In genomic region chr1:94236630-94237290, GRCh38 we compare ENCODE assay signal across 8 cellular contexts. TPM values are rescaled to one million over a fixed set of nuclear protein-coding genes. Genes with fewer than 3 reads are reported as not detected.
A peak's percentile ranks its signal among the peaks of the same experiment; 100 is the strongest.
DNase-seq lines count a peak whose midpoint lies in the region; ATAC-seq and TF ChIP-seq lines count a peak whose summit lies in the region.

No MANE protein-coding gene starts in this region.

- no peaks in the 10 kb centered on the region; the same call in 1 of the 2 replicates for H3K36me3 ChIP-seq in BE2C
- no peaks in the 10 kb centered on the region for H3K36me3 ChIP-seq in cardiac muscle cell

- no peaks in the 10 kb centered on the region for H3K27me3 ChIP-seq in BE2C
- H3K27me3 ChIP-seq in cardiac muscle cell, result peaks cover 9% of the 10 kb centered on the region

- TF ChIP-seq CTCF in BE2C (IDR thresholded peaks at IDR 0.05; ENCODE audit: low read depth, low read length) (no peak), cardiac muscle cell (IDR thresholded peaks at IDR 0.05; ENCODE audit: low read depth, low read length) (peak; percentile 25)

- H3K4me3 Mint-ChIP-seq in activated T-cell treated with anti-CD3 and anti-CD28 coated beads, Interleukin-2, amount 50 U/mL, for 72 hours, result peak overlapping the region; percentile 76 to 81

- peak; percentile 20 for DNase-seq in BE2C
- DNase-seq in HT-29 (ENCODE audit: low spot score), result peak; percentile 79
- peak in 1 of 2 donors; percentile 12 for DNase-seq in activated T-cell treated with anti-CD3 and anti-CD28 coated beads, Interleukin-2, amount 50 U/mL, for 72 hours
- peak; percentile 54 to 61 for DNase-seq in cardiac muscle cell (ENCODE audit: low read depth in 1 of 2, low spot score in 1 of 2)
- DNase-seq in posterior vena cava (ENCODE audit: low spot score), result peak; percentile 85
- no peak for DNase-seq in SKM-1 (lab: John Stamatoyannopoulos, UW; ENCODE audit: unreplicated experiment)
- DNase-seq in NOMO-1 treated with dmso at 0.1 percent for 144 hours (lab: John Stamatoyannopoulos, UW; ENCODE audit: unreplicated experiment), result no peak

- H3K9me3 ChIP-seq in BE2C (no peaks in the 10 kb centered on the region), cardiac muscle cell (ENCODE audit: low read depth) (no peaks in the 10 kb centered on the region)

- H3K9me3 Mint-ChIP-seq in activated T-cell treated with anti-CD3 and anti-CD28 coated beads, Interleukin-2, amount 50 U/mL, for 72 hours, result peaks cover 0 to 1% of the 10 kb centered on the region in 2 donors

- intact Hi-C loops in posterior vena cava (cut with DNase I), result loop anchor here (5.0 to 10.0 kb wide), 3 partner anchors 91 to 174 kb away; no protein-coding TSS in a partner anchor

- H3K4me1 Mint-ChIP-seq in activated T-cell treated with anti-CD3 and anti-CD28 coated beads, Interleukin-2, amount 50 U/mL, for 72 hours (ENCODE audit: low read depth), result peaks cover 13% of the 10 kb centered on the region

- H3K4me3 ChIP-seq in BE2C (ENCODE audit: low read depth, low read length), result peak overlapping the region; percentile 71
- H3K4me3 ChIP-seq in cardiac muscle cell, result peak overlapping the region; percentile 95

- H3K36me3 Mint-ChIP-seq in activated T-cell treated with anti-CD3 and anti-CD28 coated beads, Interleukin-2, amount 50 U/mL, for 72 hours (ENCODE audit: insufficient read depth in 2 of 2), result peaks cover 0 to under 1% of the 10 kb centered on the region in 2 donors

- H3K27ac Mint-ChIP-seq in activated T-cell treated with anti-CD3 and anti-CD28 coated beads, Interleukin-2, amount 50 U/mL, for 72 hours, result no peak overlapping the region

- H3K27ac ChIP-seq in cardiac muscle cell, result peak overlapping the region; percentile 40

- peak; percentile 19 for ATAC-seq in GM19023 (IDR thresholded peaks at IDR 0.05; ENCODE audit: unreplicated experiment)
- peak in 1 of 2 donors; percentile 41 for ATAC-seq in activated T-cell treated with anti-CD3 and anti-CD28 coated beads, Interleukin-2, amount 50 U/mL, for 72 hours (replicated peaks in 1 of 2)

- H3K4me1 ChIP-seq in BE2C, result no peaks in the 10 kb centered on the region
- H3K4me1 ChIP-seq in cardiac muscle cell (ENCODE audit: low read depth), result no peaks in the 10 kb centered on the region

- H3K27me3 Mint-ChIP-seq in activated T-cell treated with anti-CD3 and anti-CD28 coated beads, Interleukin-2, amount 50 U/mL, for 72 hours (ENCODE audit: low read depth), result peaks cover 83% of the 10 kb centered on the region

RNA-seq across cellular contexts. Expression of gene ARHGAP29, which starts 0.6 kb away (rescaled TPM):
- 0.22 TPM for polyA plus RNA-seq in BE2C (2012; ENCODE audit: insufficient read depth, insufficient read length, low read depth)
- total RNA-seq in HT-29 (2014; rRNA removed; shearing (Covaris generic)), result 18.6 and 22.6 TPM in 2 replicates
- total RNA-seq in activated T-cell treated with anti-CD3 and anti-CD28 coated beads, Interleukin-2, amount 50 U/mL, for 72 hours, result 1 to 10 TPM; 1.3 to 1.8 TPM
- total RNA-seq in cardiac muscle cell (5.6 and 7.4 TPM in 2 replicates), posterior vena cava (10 to 100 TPM; 39.3 to 51.3 TPM)
- 8.1 and 9.7 TPM in 2 replicates for polyA plus RNA-seq in cardiac muscle cell

Comparison
In these comparisons a context has a peak if more than half of its experiments do, and no peak if none do; other contexts are left out.
1. DNase-seq: peak in BE2C (single experiment), HT-29 (single experiment), cardiac muscle cell (2 of 2) and posterior vena cava (single experiment); none in SKM-1 (single experiment) and NOMO-1 treated with dmso at 0.1 percent for 144 hours (single experiment).